ENCODE assay signal across 23 cellular contexts in genomic region chr7:49850921-49851613, GRCh38.
DNase-seq lines count a peak whose midpoint lies in the region; ATAC-seq, FAIRE-seq and TF ChIP-seq lines count a peak whose summit lies in the region.
"Had no signal": no experiment of that assay in that cellular context is flagged by ENCODE, and none has a peak within 500 bp of the region (broad histone marks: within the 10 kb centered on the region; RNA-seq: fewer than 3 reads in every experiment).

No MANE protein-coding gene starts in this region.

- H3K9me3 ChIP-seq in HepG2 (ENCODE audit: low read length) (no peaks in the 10 kb centered on the region), right lobe of liver (no peaks in the 10 kb centered on the region), heart left ventricle (no peaks in the 10 kb centered on the region)
- H3K9me3 ChIP-seq: adrenal gland, HAP-1, suprapubic skin, vagina had no signal

- no peak for TF ChIP-seq EP300 in HepG2 (IDR thresholded peaks at IDR 0.05; ENCODE audit: low read depth in 2 of 2, low read length in 2 of 2)
- no peak for TF ChIP-seq EP300 in HepG2 (CRISPR knock-in tag; IDR thresholded peaks at IDR 0.05; ENCODE audit: borderline replicate concordance)

- intact Hi-C loops in HepG2 (cut with micrococcal nuclease; ENCODE audit: unreplicated experiment) (no loop called here), right lobe of liver (cut with DNase I) (no loop called here), heart left ventricle (cut with DNase I) (loop anchor here in 6 of 10 donors (5.0 to 10.0 kb wide), 7 partner anchors 59 to 1556 kb away; no protein-coding TSS in a partner anchor)

- FAIRE-seq in HepG2 (lab: Jason Lieb, UNC), result no peak
- FAIRE-seq: islet of Langerhans had no signal

- BruUV-seq in HepG2 (replicated peaks; lab: Mats Ljungman, UMichigan), result no TSS peak

- ATAC-seq in HepG2 (peak; percentile 68), right lobe of liver (no peak), heart left ventricle (peak in 3 of 4 donors; percentile 37 to 77 (median 77)), HG03432 (IDR thresholded peaks at IDR 0.05; ENCODE audit: unreplicated experiment) (no peak)
- no peak for ATAC-seq in stimulated activated naive CD8-positive, alpha-beta T cell treated with anti-CD3 and anti-CD28 coated beads, Interleukin-15, Interleukin-2, amounts not matched to agents 100 U/mL and 50 U/mL, for 24 hours

- H3K27ac ChIP-seq in HepG2 (ENCODE audit: extremely low read length, insufficient read depth, low read length) (no peak overlapping the region), right lobe of liver (no peak overlapping the region), heart left ventricle (peak overlapping the region in 1 of 12 donors; percentile 7)
- H3K27ac ChIP-seq: adrenal gland, KMS-11, suprapubic skin, vagina had no signal

- no peak overlapping the region for H2AFZ ChIP-seq in HepG2 (ENCODE audit: low read length)

- no peak overlapping the region for H3K27ac Mint-ChIP-seq in endothelial cell (ENCODE audit: unreplicated experiment)
- H3K27ac Mint-ChIP-seq: CD4-positive, alpha-beta T cell; T-helper 1 cell treated with Interleukin-12 subunit alpha and Interleukin-12 subunit beta and Interleukin-4 antibody, amounts not matched to agents 30 μg/mL and 1 μg/mL, for 36 hours had no signal

- CTCF ChIA-PET in HepG2 (lab: Yijun Ruan, JAX; ENCODE audit: low intra/inter-chr PET ratio, low total read pairs), result no interaction called here

- H3K36me3 ChIP-seq in HepG2 (replicated peaks in 1 of 2; ENCODE audit: control insufficient read depth in 1 of 2, insufficient read depth in 2 of 2, low read length in 2 of 2) (no peaks in the 10 kb centered on the region), right lobe of liver (no peaks in the 10 kb centered on the region), heart left ventricle (no peaks in the 10 kb centered on the region)
- H3K36me3 ChIP-seq: adrenal gland, HAP-1, suprapubic skin, vagina had no signal

- no peak overlapping the region for H3K4me2 ChIP-seq in HepG2 (ENCODE audit: low read depth, low read length)
- H3K4me2 ChIP-seq: KMS-11 had no signal

- no peaks in the 10 kb centered on the region for H3K79me2 ChIP-seq in HepG2 (ENCODE audit: insufficient read depth, low read length)

- H3K9ac ChIP-seq in HepG2 (ENCODE audit: insufficient read depth, low read depth, low read length), result no peak overlapping the region
- H3K9ac ChIP-seq: KMS-11 had no signal

- no peaks in the 10 kb centered on the region for H3K9me3 Mint-ChIP-seq in endothelial cell (ENCODE audit: unreplicated experiment)
- H3K9me3 Mint-ChIP-seq: CD4-positive, alpha-beta T cell; T-helper 1 cell treated with Interleukin-12 subunit alpha and Interleukin-12 subunit beta and Interleukin-4 antibody, amounts not matched to agents 30 μg/mL and 1 μg/mL, for 36 hours had no signal

- H3K4me1 ChIP-seq in HepG2 (ENCODE audit: insufficient read depth, low read length) (no peaks in the 10 kb centered on the region), right lobe of liver (no peaks in the 10 kb centered on the region), heart left ventricle (peaks cover 0 to 37% (median 3%) of the 10 kb centered on the region in 12 donors)
- H3K4me1 ChIP-seq: adrenal gland, HAP-1, suprapubic skin, vagina had no signal

- TF ChIP-seq POLR2A in HepG2 (IDR thresholded peaks at IDR 0.05; ENCODE audit: insufficient read depth in 1 of 2, low read depth in 2 of 2, low read length in 2 of 2) (no peak), right lobe of liver (IDR thresholded peaks at IDR 0.05) (no peak), heart left ventricle (IDR thresholded peaks at IDR 0.05) (no peak)

- H3K4me3 ChIP-seq in HepG2 (replicated peaks in 1 of 3; ENCODE audit: insufficient read depth in 1 of 3, low read depth in 2 of 3, low read length in 3 of 3) (no peak overlapping the region), right lobe of liver (no peak overlapping the region), heart left ventricle (no peak overlapping the region)
- H3K4me3 ChIP-seq: adrenal gland, HAP-1, suprapubic skin, vagina had no signal

- H3K4me1 Mint-ChIP-seq in endothelial cell (ENCODE audit: unreplicated experiment), result peaks cover 5% of the 10 kb centered on the region

- H3K27me3 Mint-ChIP-seq in endothelial cell (ENCODE audit: unreplicated experiment), result peaks cover 5% of the 10 kb centered on the region

- TF ChIP-seq CTCF in HepG2 (CRISPR knock-in tag; IDR thresholded peaks at IDR 0.05), result 0 out of 2 replicates have a peak, but pooled peaks have one; percentile 20
- TF ChIP-seq CTCF in right lobe of liver (IDR thresholded peaks at IDR 0.05), result no peak
- peak in 2 of 12 donors; percentile 8 to 29 for TF ChIP-seq CTCF in heart left ventricle (IDR thresholded peaks at IDR 0.05)
- no peak for TF ChIP-seq CTCF in endothelial cell (IDR thresholded peaks at IDR 0.05; ENCODE audit: unreplicated experiment)

- no peak for DNase-seq in HepG2 (ENCODE audit: low spot score)
- no peak for DNase-seq in right lobe of liver
- peak; percentile 26 for DNase-seq in SK-MEL-5 (ENCODE audit: low read depth, low spot score)
- DNase-seq in heart left ventricle, result no peak
- DNase-seq in ecto neural progenitor cell (ENCODE audit: low spot score), result no peak
- DNase-seq in endothelial cell (ENCODE audit: low spot score), result no peak
- DNase-seq in stimulated activated naive CD8-positive, alpha-beta T cell treated with anti-CD3 and anti-CD28 coated beads, Interleukin-15, Interleukin-2, amounts not matched to agents 100 U/mL and 50 U/mL, for 24 hours, result no peak
- DNase-seq: activated CD4-positive, alpha-beta T cell treated with anti-CD3 and anti-CD28 coated beads, Interleukin-2, amount 50 U/mL, for 4 hours; activated gamma-delta T cell treated with Interleukin-2 at 50 U/mL for 16 hours; adrenal gland; CD4-positive, alpha-beta T cell; cortex of kidney; DMS79; NCI-H1048; NCI-H1930; right cardiac atrium had no signal

- no peak overlapping the region for H3K4me3 Mint-ChIP-seq in endothelial cell (ENCODE audit: unreplicated experiment)
- H3K4me3 Mint-ChIP-seq: CD4-positive, alpha-beta T cell; T-helper 1 cell treated with Interleukin-12 subunit alpha and Interleukin-12 subunit beta and Interleukin-4 antibody, amounts not matched to agents 30 μg/mL and 1 μg/mL, for 36 hours had no signal

- H4K20me1 ChIP-seq in HepG2 (ENCODE audit: insufficient read depth, low read length), result no peaks in the 10 kb centered on the region

- H3K36me3 Mint-ChIP-seq in endothelial cell (ENCODE audit: low read depth, unreplicated experiment), result no peaks in the 10 kb centered on the region

- H3K27me3 ChIP-seq in HepG2 (ENCODE audit: control insufficient read depth in 1 of 2, insufficient read depth in 2 of 2, low read length in 2 of 2) (no peaks in the 10 kb centered on the region; a peak in 1 of 5 replicates), right lobe of liver (no peaks in the 10 kb centered on the region), heart left ventricle (no peaks in the 10 kb centered on the region)
- H3K27me3 ChIP-seq: adrenal gland, suprapubic skin, vagina had no signal

- POLR2A ChIA-PET in HepG2 (lab: Yijun Ruan, JAX), result no interaction called here

- in situ Hi-C loops in HepG2 (cut with HindIII; ENCODE audit: extremely low pct_ligation_motif_present, low pct_unique_long_range_greater_than_20kb), result no loop called here
- in situ Hi-C loops in SK-MEL-5 (cut with HindIII; ENCODE audit: low pct_unique_long_range_greater_than_20kb, low sequenced_read_pairs), result no loop called here

- WGBS in HepG2 (ENCODE audit: low lambda C conversion rate), result 7% methylated on average over 8 of the region's 10 CpGs
- WGBS in right lobe of liver (ENCODE audit: insufficient coverage, low coverage, low lambda C conversion rate, missing lambda C conversion rate), result 61% methylated on average over 7 of the region's 10 CpGs
- 66 to 72% (median 67%) methylated on average over 9 to 10 of the region's 10 CpGs for WGBS in heart left ventricle, 4 donors

- no peak for TF ChIP-seq RAD21 in HepG2 (CRISPR knock-in tag; IDR thresholded peaks at IDR 0.05)

TF ChIP-seq in HepG2, 621 proteins besides CTCF, POLR2A, EP300 and RAD21:
- TF ChIP-seq ZBTB4 (CRISPR knock-in tag; IDR thresholded peaks at IDR 0.05; ENCODE audit: borderline replicate concordance) (no peak), STAG1 (CRISPR knock-in tag; IDR thresholded peaks at IDR 0.05) (peak; percentile 11; the same call in 1 of the 2 replicates)

Comparison
In these comparisons a context has a peak if more than half of its experiments do, and no peak if none do; other contexts are left out.
1. ATAC-seq: peak in HepG2 (single experiment) and heart left ventricle (3 of 4); none in right lobe of liver (0 of 4), HG03432 (single experiment) and stimulated activated naive CD8-positive, alpha-beta T cell treated with anti-CD3 and anti-CD28 coated beads, Interleukin-15, Interleukin-2, amounts not matched to agents 100 U/mL and 50 U/mL, for 24 hours (single experiment).
2. intact Hi-C loops: an anchor here in heart left ventricle (5.0 to 10.0 kb wide); none called in HepG2 and right lobe of liver.